Comparison of ENCODE assay signal across 9 cellular contexts in the genomic region with DNA sequence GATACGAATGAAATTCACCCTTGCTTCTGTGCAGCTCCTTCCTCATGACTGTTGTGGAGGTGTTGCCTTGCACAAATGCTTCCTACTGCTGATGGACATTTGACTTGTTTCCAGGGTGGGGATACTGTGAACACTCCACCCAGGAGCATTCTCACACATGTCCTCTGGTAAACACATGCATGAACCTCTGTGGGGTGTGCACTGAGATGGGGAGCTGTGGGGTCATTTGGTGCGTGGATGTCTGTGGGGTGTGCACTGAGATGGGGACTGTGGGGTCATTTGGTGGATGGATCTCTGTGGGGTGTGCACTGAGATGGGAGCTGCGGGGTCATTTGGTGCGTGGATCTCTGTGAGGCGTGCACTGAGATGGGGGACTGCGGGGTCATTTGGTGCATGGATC.
"Had no signal": no experiment of that assay in that cellular context is flagged by ENCODE, and none has a peak within 500 bp of the region (broad histone marks: within the 10 kb centered on the region; RNA-seq: fewer than 3 reads in every experiment).

No MANE protein-coding gene starts in this region.

- H3K27ac ChIP-seq: GM23248 had no signal

- ATAC-seq: GM23338, HCT116 had no signal

- H3K4me3 ChIP-seq: GM23248, GM23338, HAP-1 had no signal

- H3K36me3 ChIP-seq: HAP-1 had no signal

- H3K4me1 ChIP-seq: HAP-1 had no signal

- H3K9me3 ChIP-seq: HAP-1 had no signal

- H3K4me2 ChIP-seq: GM23338 had no signal

- H3K9ac ChIP-seq: GM23248 had no signal

- H3K4me3 Mint-ChIP-seq: GM23338, H9, HFFc6 had no signal

- H2AFZ ChIP-seq: GM23248, GM23338 had no signal

- H3K27ac Mint-ChIP-seq: GM23338, HFFc6 had no signal

- DNase-seq: GM23248, GOT3, H7, H9, HCEC 1CT, HFFc6 had no signal
